Comparison of ENCODE assay signal across 19 cellular contexts in the genomic region with DNA sequence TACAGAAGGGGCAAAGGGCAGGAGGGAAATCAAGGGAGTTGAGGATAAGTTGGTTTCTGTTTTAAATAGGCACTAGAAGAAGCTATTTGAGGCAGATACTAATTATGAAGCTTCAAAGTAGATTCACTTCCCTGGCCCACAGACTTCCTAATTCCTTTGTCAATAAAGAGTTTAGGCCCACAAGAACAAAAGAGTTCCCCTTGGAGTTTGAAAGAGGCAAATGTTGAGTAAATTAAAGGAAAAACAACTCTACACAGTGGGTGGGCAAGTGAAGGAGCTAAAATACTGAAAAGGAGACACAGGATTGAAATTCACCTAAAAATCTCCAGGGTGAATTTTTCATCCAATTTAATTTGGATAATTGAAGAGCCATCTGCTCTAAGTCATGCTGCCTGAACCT.
"Had no signal": no experiment of that assay in that cellular context is flagged by ENCODE, and none has a peak within 500 bp of the region (broad histone marks: within the 10 kb centered on the region; RNA-seq: fewer than 3 reads in every experiment).

No MANE protein-coding gene starts in this region.

- H3K4me3 Mint-ChIP-seq: naive B cell; nephron progenitor cell; stimulated activated naive B cell treated with anti-CD40 and anti-IgM and Interleukin-4, amounts not matched to agents 10 μg/mL and 1 μg/mL and 100 μg/mL, for 72 hours; stimulated activated naive CD8-positive, alpha-beta T cell treated with anti-CD3 and anti-CD28 coated beads, Interleukin-15, amount 100 ng/mL, for 72 hours had no signal

- H3K4me2 ChIP-seq: hepatocyte had no signal

- H3K9me3 Mint-ChIP-seq: nephron progenitor cell; stimulated activated naive B cell treated with anti-CD40 and anti-IgM and Interleukin-4, amounts not matched to agents 10 μg/mL and 1 μg/mL and 100 μg/mL, for 72 hours; stimulated activated naive CD8-positive, alpha-beta T cell treated with anti-CD3 and anti-CD28 coated beads, Interleukin-15, amount 100 ng/mL, for 72 hours had no signal

- H3K36me3 ChIP-seq: colonic mucosa, right atrium auricular region, sigmoid colon, transverse colon had no signal

- H3K4me1 ChIP-seq: colonic mucosa, right atrium auricular region, sigmoid colon, testis, transverse colon had no signal

- H3K36me3 Mint-ChIP-seq: naive B cell; stimulated activated naive B cell treated with anti-CD40 and anti-IgM and Interleukin-4, amounts not matched to agents 10 μg/mL and 1 μg/mL and 100 μg/mL, for 72 hours had no signal

- H3K9me3 ChIP-seq: colonic mucosa, right atrium auricular region, sigmoid colon, testis, transverse colon had no signal

- DNase-seq: colonic mucosa; dermis blood vessel endothelial cell; foreskin keratinocyte; head of caudate nucleus; kidney glomerular epithelial cell; mesendoderm; naive B cell; nephron progenitor cell; sigmoid colon; stimulated activated CD4-positive, alpha-beta T cell treated with anti-CD3 and anti-CD28 coated beads, Interleukin-2, amount 100 ng/mL, for 24 hours; stimulated activated CD4-positive, alpha-beta T cell treated with anti-CD3 and anti-CD28 coated beads, Interleukin-4, amount 100 ng/mL, for 4 hours; stimulated activated naive B cell treated with anti-CD40 and anti-IgM and Interleukin-4, amounts not matched to agents 10 μg/mL and 1 μg/mL and 100 μg/mL, for 72 hours; stimulated activated naive CD8-positive, alpha-beta T cell treated with anti-CD3 and anti-CD28 coated beads, Interleukin-15, amount 100 ng/mL, for 72 hours; testis; transverse colon had no signal

- H3K27ac Mint-ChIP-seq: naive B cell; stimulated activated naive B cell treated with anti-CD40 and anti-IgM and Interleukin-4, amounts not matched to agents 10 μg/mL and 1 μg/mL and 100 μg/mL, for 72 hours; stimulated activated naive CD8-positive, alpha-beta T cell treated with anti-CD3 and anti-CD28 coated beads, Interleukin-15, amount 100 ng/mL, for 72 hours had no signal

- H2AFZ ChIP-seq: hepatocyte had no signal

- H3K4me3 ChIP-seq: colonic mucosa, hepatocyte, right atrium auricular region, sigmoid colon, skin epidermis, testis, transverse colon had no signal

- ATAC-seq: foreskin keratinocyte; stimulated activated naive B cell treated with anti-CD40 and anti-IgM and Interleukin-4, amounts not matched to agents 10 μg/mL and 1 μg/mL and 100 μg/mL, for 72 hours; stimulated activated naive CD8-positive, alpha-beta T cell treated with anti-CD3 and anti-CD28 coated beads, Interleukin-15, amount 100 ng/mL, for 72 hours had no signal

- H3K4me1 Mint-ChIP-seq: naive B cell; stimulated activated naive B cell treated with anti-CD40 and anti-IgM and Interleukin-4, amounts not matched to agents 10 μg/mL and 1 μg/mL and 100 μg/mL, for 72 hours; stimulated activated naive CD8-positive, alpha-beta T cell treated with anti-CD3 and anti-CD28 coated beads, Interleukin-15, amount 100 ng/mL, for 72 hours had no signal

- FAIRE-seq: islet of Langerhans had no signal

- H3K27me3 ChIP-seq: colonic mucosa, hepatocyte, right atrium auricular region, sigmoid colon, testis, transverse colon had no signal

- H3K79me2 ChIP-seq: hepatocyte had no signal

- H3K27ac ChIP-seq: colonic mucosa, foreskin keratinocyte, hepatocyte, right atrium auricular region, sigmoid colon, skin epidermis, testis, transverse colon had no signal
